In the genomic region with DNA sequence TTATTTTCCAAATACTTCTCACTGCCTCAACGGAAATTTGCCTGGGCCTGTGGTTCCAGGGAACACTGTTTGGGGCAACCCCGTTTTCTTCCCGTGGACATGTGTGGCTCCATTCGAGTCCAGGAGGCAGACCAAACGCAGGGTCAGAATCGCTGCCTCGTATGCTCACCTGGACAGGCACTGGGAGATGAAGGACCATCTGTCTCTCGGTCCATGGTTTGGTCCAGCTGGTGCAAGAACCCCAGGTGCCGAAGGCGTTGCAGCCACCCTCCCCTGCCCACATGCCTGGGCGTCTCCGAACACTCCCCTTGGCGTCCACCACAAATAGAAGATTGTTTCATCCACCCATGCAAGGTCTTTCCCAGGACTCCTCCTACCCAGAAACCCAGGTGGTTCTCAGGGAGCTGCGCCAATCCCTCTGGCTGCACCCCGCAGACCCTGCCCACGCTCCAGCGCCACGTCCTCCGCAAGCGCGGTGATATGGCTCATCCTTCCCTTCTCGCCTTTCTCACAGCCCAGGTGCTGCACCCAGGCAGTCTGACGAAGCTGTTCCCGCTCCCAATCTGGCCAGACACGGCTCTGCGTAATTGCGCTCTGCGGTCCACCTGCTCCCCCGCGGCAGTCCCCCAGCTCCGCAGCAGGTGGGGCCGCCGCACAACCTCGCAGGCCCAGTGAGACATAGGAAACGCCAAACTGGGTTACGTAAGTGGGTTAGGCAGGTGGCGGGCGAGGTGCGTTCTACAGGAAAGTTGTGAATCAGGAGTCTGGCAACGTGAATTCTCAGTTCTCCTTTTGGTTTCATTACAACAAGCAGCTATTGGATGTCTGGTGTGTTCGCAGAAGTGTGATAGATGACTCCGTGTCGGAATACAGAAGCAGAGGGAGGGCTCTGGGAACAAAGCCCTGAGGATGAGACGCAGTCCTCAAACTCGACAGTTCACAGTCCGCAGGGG, we compare ENCODE assay signal across 8 cellular contexts.
A peak's percentile ranks its signal among the peaks of the same experiment; 100 is the strongest.
DNase-seq lines count a peak whose midpoint lies in the region; ATAC-seq and TF ChIP-seq lines count a peak whose summit lies in the region.

No MANE protein-coding gene starts in this region.

- no peaks in the 10 kb centered on the region for H3K36me3 Mint-ChIP-seq in CD8-positive, alpha-beta T cell
- H3K36me3 Mint-ChIP-seq in activated T-helper 2 cell treated with anti-CD3 and anti-CD28 coated beads, Interferon-gamma antibody, Interleukin-2, Interleukin-4, amounts not matched to agents 10 μg/mL and 5 μg/mL and 100 μg/mL, durations not matched to agents 14 hours and 24 hours and 36 hours (ENCODE audit: low read depth): no peaks in the 10 kb centered on the region

- H3K27me3 ChIP-seq in CD8-positive, alpha-beta T cell (ENCODE audit: insufficient read depth, low read length): peaks cover 3% of the 10 kb centered on the region
- H3K27me3 ChIP-seq in duodenal mucosa (ENCODE audit: control insufficient read depth in 1 of 2, insufficient read depth in 2 of 2, low read length in 2 of 2): peaks cover 16 to 28% of the 10 kb centered on the region in 2 donors

- H3K4me1 Mint-ChIP-seq in CD8-positive, alpha-beta T cell (ENCODE audit: low read depth): peaks cover 5% of the 10 kb centered on the region
- no peaks in the 10 kb centered on the region for H3K4me1 Mint-ChIP-seq in activated T-helper 2 cell treated with anti-CD3 and anti-CD28 coated beads, Interferon-gamma antibody, Interleukin-2, Interleukin-4, amounts not matched to agents 10 μg/mL and 5 μg/mL and 100 μg/mL, durations not matched to agents 14 hours and 24 hours and 36 hours (ENCODE audit: low read depth)

- no peak overlapping the region for H3K27ac Mint-ChIP-seq in CD8-positive, alpha-beta T cell
- no peak overlapping the region for H3K27ac Mint-ChIP-seq in activated T-helper 2 cell treated with anti-CD3 and anti-CD28 coated beads, Interferon-gamma antibody, Interleukin-2, Interleukin-4, amounts not matched to agents 10 μg/mL and 5 μg/mL and 100 μg/mL, durations not matched to agents 14 hours and 24 hours and 36 hours

- peak; percentile 46 for ATAC-seq in CD8-positive, alpha-beta T cell
- peak; percentile 94 for ATAC-seq in GM19395 (IDR thresholded peaks at IDR 0.05; ENCODE audit: unreplicated experiment)
- peak; percentile 82 for ATAC-seq in HG03520 (IDR thresholded peaks at IDR 0.05; ENCODE audit: unreplicated experiment)
- ATAC-seq in stimulated activated naive CD8-positive, alpha-beta T cell treated with anti-CD3 and anti-CD28 coated beads, Interleukin-15, Interleukin-2, amounts not matched to agents 100 U/mL and 50 U/mL, for 24 hours: peak; percentile 58

- no peaks in the 10 kb centered on the region for H3K9me3 ChIP-seq in CD8-positive, alpha-beta T cell (ENCODE audit: low read length)
- no peaks in the 10 kb centered on the region for H3K9me3 ChIP-seq in OCI-LY7 (ENCODE audit: low read length)
- no peaks in the 10 kb centered on the region for H3K9me3 ChIP-seq in duodenal mucosa (ENCODE audit: control insufficient read depth in 1 of 2, low read length in 2 of 2)

- no peaks in the 10 kb centered on the region for H3K4me1 ChIP-seq in CD8-positive, alpha-beta T cell (ENCODE audit: insufficient read depth, low read length)
- H3K4me1 ChIP-seq in OCI-LY7 (ENCODE audit: insufficient read depth, low read length, poor library complexity, severe bottlenecking): no peaks in the 10 kb centered on the region
- peaks cover 5 to 9% of the 10 kb centered on the region in 2 donors for H3K4me1 ChIP-seq in duodenal mucosa (ENCODE audit: control insufficient read depth in 1 of 2, insufficient read depth in 2 of 2, low read length in 2 of 2)

- H4K20me1 ChIP-seq in OCI-LY7 (ENCODE audit: insufficient read depth, low read length): no peaks in the 10 kb centered on the region

- no peaks in the 10 kb centered on the region for H3K79me2 ChIP-seq in OCI-LY7 (ENCODE audit: insufficient read depth, low read depth, low read length)

- intact Hi-C loops in CD8-positive, alpha-beta T cell (cut with DNase I, micrococcal nuclease): no loop called here
- intact Hi-C loops in OCI-LY7 (cut with micrococcal nuclease; ENCODE audit: unreplicated experiment): no loop called here
- intact Hi-C loops in activated T-helper 2 cell treated with anti-CD3 and anti-CD28 coated beads, Interferon-gamma antibody, Interleukin-2, Interleukin-4, amounts not matched to agents 10 μg/mL and 5 μg/mL and 100 μg/mL, durations not matched to agents 14 hours and 24 hours and 36 hours (cut with micrococcal nuclease): no loop called here

- peak overlapping the region; percentile 46 for H3K4me3 Mint-ChIP-seq in CD8-positive, alpha-beta T cell
- no peak overlapping the region for H3K4me3 Mint-ChIP-seq in activated T-helper 2 cell treated with anti-CD3 and anti-CD28 coated beads, Interferon-gamma antibody, Interleukin-2, Interleukin-4, amounts not matched to agents 10 μg/mL and 5 μg/mL and 100 μg/mL, durations not matched to agents 14 hours and 24 hours and 36 hours (ENCODE audit: low read depth)

- no peak overlapping the region for H3K27ac ChIP-seq in CD8-positive, alpha-beta T cell (ENCODE audit: low read depth, low read length)
- H3K27ac ChIP-seq in OCI-LY7 (ENCODE audit: low read depth, low read length, poor library complexity, severe bottlenecking) (no peak overlapping the region), duodenal mucosa (ENCODE audit: low read depth, low read length) (no peak overlapping the region)

- H3K9ac ChIP-seq in duodenal mucosa (ENCODE audit: low read depth in 1 of 2, low read length in 2 of 2): peak overlapping the region; percentile 17 to 22

- BruUV-seq in OCI-LY7 (replicated peaks; lab: Mats Ljungman, UMichigan): no TSS peak

- no peak for TF ChIP-seq CTCF in CD8-positive, alpha-beta T cell (IDR thresholded peaks at IDR 0.05)
- no peak for TF ChIP-seq CTCF in OCI-LY7 (conservative IDR thresholded peaks at IDR 0.05; ENCODE audit: low read length)

- no peak overlapping the region for H3K4me3 ChIP-seq in CD8-positive, alpha-beta T cell (ENCODE audit: low read depth, low read length)
- no peak overlapping the region for H3K4me3 ChIP-seq in OCI-LY7 (ENCODE audit: low read depth, low read length, poor library complexity, severe bottlenecking)
- H3K4me3 ChIP-seq in duodenal mucosa (ENCODE audit: low read depth in 1 of 2, low read length in 2 of 2): peak overlapping the region; percentile 56 to 67

- CTCF ChIA-PET in CD8-positive, alpha-beta T cell (lab: Charles Lee): no interaction called here
- CTCF ChIA-PET in OCI-LY7 (lab: Charles Lee; ENCODE audit: unreplicated experiment): no interaction called here

- H2AFZ ChIP-seq in OCI-LY7 (ENCODE audit: low read length): no peak overlapping the region

- H3K4me2 ChIP-seq in OCI-LY7 (ENCODE audit: low read length): no peak overlapping the region

- POLR2A ChIA-PET in CD8-positive, alpha-beta T cell (lab: Charles Lee): no interaction called here
- POLR2A ChIA-PET in OCI-LY7 (lab: Charles Lee): no interaction called here

- H3K36me3 ChIP-seq in CD8-positive, alpha-beta T cell (ENCODE audit: insufficient read depth, low read length): no peaks in the 10 kb centered on the region
- no peaks in the 10 kb centered on the region for H3K36me3 ChIP-seq in OCI-LY7 (ENCODE audit: insufficient read depth, low read length)
- no peaks in the 10 kb centered on the region for H3K36me3 ChIP-seq in duodenal mucosa (ENCODE audit: control insufficient read depth in 1 of 2, insufficient read depth in 2 of 2, low read length in 2 of 2)

- H3K9me2 ChIP-seq in OCI-LY7 (ENCODE audit: insufficient read depth, low read length): no peaks in the 10 kb centered on the region

- H3K27me3 Mint-ChIP-seq in CD8-positive, alpha-beta T cell (ENCODE audit: low read depth): peaks cover 43% of the 10 kb centered on the region
- H3K27me3 Mint-ChIP-seq in activated T-helper 2 cell treated with anti-CD3 and anti-CD28 coated beads, Interferon-gamma antibody, Interleukin-2, Interleukin-4, amounts not matched to agents 10 μg/mL and 5 μg/mL and 100 μg/mL, durations not matched to agents 14 hours and 24 hours and 36 hours (ENCODE audit: low read depth): peaks cover 26% of the 10 kb centered on the region

- no peaks in the 10 kb centered on the region for H3K9me3 Mint-ChIP-seq in CD8-positive, alpha-beta T cell
- H3K9me3 Mint-ChIP-seq in activated T-helper 2 cell treated with anti-CD3 and anti-CD28 coated beads, Interferon-gamma antibody, Interleukin-2, Interleukin-4, amounts not matched to agents 10 μg/mL and 5 μg/mL and 100 μg/mL, durations not matched to agents 14 hours and 24 hours and 36 hours: no peaks in the 10 kb centered on the region

- peak in 1 of 7 experiments; percentile 4 for DNase-seq in CD8-positive, alpha-beta T cell
- DNase-seq in OCI-LY7 (ENCODE audit: low spot score): peak; percentile 2
- peak; percentile 73 to 82 for DNase-seq in lung microvascular endothelial cell (ENCODE audit: low read depth in 2 of 2)
- DNase-seq in stimulated activated naive CD8-positive, alpha-beta T cell treated with anti-CD3 and anti-CD28 coated beads, Interleukin-15, Interleukin-2, amounts not matched to agents 100 U/mL and 50 U/mL, for 24 hours: peak; percentile 44
- no peak for DNase-seq in activated T-helper 2 cell treated with anti-CD3 and anti-CD28 coated beads, Interferon-gamma antibody, Interleukin-2, Interleukin-4, amounts not matched to agents 10 μg/mL and 5 μg/mL and 100 μg/mL, durations not matched to agents 14 hours and 24 hours and 36 hours (ENCODE audit: low spot score)

Comparison
In these comparisons a context has a peak if more than half of its experiments do, and no peak if none do; other contexts are left out.
1. H3K4me3 ChIP-seq: peak in duodenal mucosa (2 of 2); none in CD8-positive, alpha-beta T cell (single experiment) and OCI-LY7 (single experiment).
2. Peak in every context shown above with its lines, with median percentiles within 50 percentile points of each other: ATAC-seq.